9 cellular contexts compared by ENCODE assay signal in the genomic region with DNA sequence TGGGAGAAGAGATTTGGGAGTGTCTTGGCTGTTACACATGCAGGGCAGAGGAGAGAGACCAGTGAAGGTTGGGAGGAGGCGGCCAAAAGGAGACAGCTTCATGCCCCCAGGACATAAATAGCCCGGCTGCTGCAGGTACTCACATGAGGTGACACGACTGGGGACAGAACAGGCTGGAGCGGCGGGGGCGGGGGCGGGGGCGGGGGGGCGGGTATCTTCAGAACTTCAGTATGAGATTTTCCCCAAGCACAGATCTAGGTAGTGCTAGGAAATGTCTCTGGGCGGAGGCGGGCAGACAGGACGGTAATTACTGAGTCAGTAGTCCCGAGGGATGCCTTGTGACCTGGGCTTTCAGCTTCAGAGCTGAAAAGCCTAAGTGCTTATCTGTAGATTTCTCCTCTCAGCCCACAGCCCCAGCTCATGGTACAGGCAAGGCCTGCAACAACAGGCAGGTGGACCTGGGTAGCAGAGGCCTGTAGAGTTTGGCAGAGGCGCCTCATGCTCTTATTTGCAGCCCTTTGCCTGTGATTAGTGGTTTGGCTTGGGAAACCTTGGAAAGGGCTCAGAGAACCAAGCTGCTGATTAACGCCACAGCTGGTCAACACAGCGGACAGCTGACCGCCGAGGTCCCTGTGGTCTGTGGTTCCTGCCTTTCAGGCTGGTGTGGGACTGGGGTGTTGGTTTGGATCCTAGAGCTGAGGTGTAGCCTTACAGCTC. TPM values are rescaled to one million over a fixed set of nuclear protein-coding genes. Genes with fewer than 3 reads are reported as not detected.
DNase-seq lines count a peak whose midpoint lies in the region; ATAC-seq, FAIRE-seq and TF ChIP-seq lines count a peak whose summit lies in the region.
"Had no signal": no experiment of that assay in that cellular context is flagged by ENCODE, and none has a peak within 500 bp of the region (broad histone marks: within the 10 kb centered on the region; RNA-seq: fewer than 3 reads in every experiment).

No MANE protein-coding gene starts in this region.

- H3K4me3 Mint-ChIP-seq in endothelial cell (ENCODE audit: unreplicated experiment) = no peak overlapping the region
- H3K4me3 Mint-ChIP-seq: activated naive CD8-positive, alpha-beta T cell had no signal

- intact Hi-C loops in Right ventricle myocardium inferior (cut with DNase I) = no loop called here

- FAIRE-seq in RCC 7860 (lab: Jason Lieb, UNC) = peak; percentile 71

- H3K36me3 Mint-ChIP-seq in endothelial cell (ENCODE audit: low read depth, unreplicated experiment) = peaks cover 14% of the 10 kb centered on the region
- H3K36me3 Mint-ChIP-seq: activated naive CD8-positive, alpha-beta T cell had no signal

- no peak overlapping the region for H3K4me3 ChIP-seq in stomach smooth muscle (ENCODE audit: low read length in 2 of 2)

- no peaks in the 10 kb centered on the region for H3K9me3 Mint-ChIP-seq in endothelial cell (ENCODE audit: unreplicated experiment)

- H3K9me3 ChIP-seq in stomach smooth muscle (ENCODE audit: control insufficient read depth in 2 of 2, low read length in 2 of 2) = no peaks in the 10 kb centered on the region

- H3K27ac ChIP-seq in stomach smooth muscle (ENCODE audit: low read length) = peak overlapping the region; percentile 31

- TF ChIP-seq CTCF in endothelial cell (IDR thresholded peaks at IDR 0.05; ENCODE audit: unreplicated experiment) = no peak

- peaks cover 27 to 34% of the 10 kb centered on the region in 2 donors for H3K36me3 ChIP-seq in stomach smooth muscle (ENCODE audit: control insufficient read depth in 2 of 2, insufficient read depth in 2 of 2, low read length in 2 of 2)

- no peak overlapping the region for H3K27ac Mint-ChIP-seq in endothelial cell (ENCODE audit: unreplicated experiment)
- H3K27ac Mint-ChIP-seq: activated naive CD8-positive, alpha-beta T cell had no signal

- H3K4me1 ChIP-seq in stomach smooth muscle (ENCODE audit: control insufficient read depth, insufficient read depth, low read length) = peaks cover 6% of the 10 kb centered on the region

- no peak overlapping the region for H3K9ac ChIP-seq in stomach smooth muscle (ENCODE audit: low read length in 2 of 2)

- DNase-seq in RCC 7860 (ENCODE audit: low spot score) (peak; percentile 51), Right ventricle myocardium inferior (ENCODE audit: missing footprints) (no peak), endothelial cell (ENCODE audit: low spot score) (no peak), nucleus accumbens (lab: John Stamatoyannopoulos, UW) (no peak), CD1c-positive myeloid dendritic cell (ENCODE audit: extremely low spot score) (no peak), midbrain (lab: John Stamatoyannopoulos, UW) (no peak)

- no peaks in the 10 kb centered on the region for H3K4me1 Mint-ChIP-seq in endothelial cell (ENCODE audit: unreplicated experiment)

- no peaks in the 10 kb centered on the region for H3K27me3 ChIP-seq in stomach smooth muscle (ENCODE audit: control insufficient read depth in 1 of 2, insufficient read depth in 2 of 2, low read length in 2 of 2)

- ATAC-seq in GM21619 (IDR thresholded peaks at IDR 0.05; ENCODE audit: unreplicated experiment) (peak; percentile 78), Right ventricle myocardium inferior (peak; percentile 69)

- peaks cover 4% of the 10 kb centered on the region for H3K27me3 Mint-ChIP-seq in endothelial cell (ENCODE audit: unreplicated experiment)
- H3K27me3 Mint-ChIP-seq: activated naive CD8-positive, alpha-beta T cell had no signal

RNA-seq across cellular contexts. Expression of gene UNK, which starts 24.5 kb away (rescaled TPM):
- total RNA-seq in Right ventricle myocardium inferior = 16.0 TPM
- 28.8 TPM for total RNA-seq in endothelial cell (ENCODE audit: unreplicated experiment)

RNA-seq across cellular contexts. Expression of gene UNC13D, which starts 35.1 kb away (rescaled TPM):
- 10.7 TPM for total RNA-seq in Right ventricle myocardium inferior
- 11.5 TPM for total RNA-seq in endothelial cell (ENCODE audit: unreplicated experiment)

RNA-seq across cellular contexts. Expression of gene GALK1, which starts 44.1 kb away (rescaled TPM):
- total RNA-seq in Right ventricle myocardium inferior = 23.8 TPM
- 18.0 TPM for total RNA-seq in endothelial cell (ENCODE audit: unreplicated experiment)

RNA-seq across cellular contexts. Expression of gene WBP2, which starts 46.1 kb away (rescaled TPM):
- total RNA-seq in Right ventricle myocardium inferior (151 TPM), endothelial cell (ENCODE audit: unreplicated experiment) (69.6 TPM)
